In genomic region chrX:135982860-135983259, GRCh38 we compare ENCODE assay signal across 14 cellular contexts. TPM values are rescaled to one million over a fixed set of nuclear protein-coding genes. Genes with fewer than 3 reads are reported as not detected.
DNase-seq lines count a peak whose midpoint lies in the region; ATAC-seq and TF ChIP-seq lines count a peak whose summit lies in the region.
"Had no signal": no experiment of that assay in that cellular context is flagged by ENCODE, and none has a peak within 500 bp of the region (broad histone marks: within the 10 kb centered on the region; RNA-seq: fewer than 3 reads in every experiment).

No MANE protein-coding gene starts in this region.

- H3K27me3 Mint-ChIP-seq in activated T-cell treated with anti-CD3 and anti-CD28 coated beads, Interleukin-2, amount 50 U/mL, for 72 hours (ENCODE audit: low read depth) = peaks cover 35% of the 10 kb centered on the region
- no peaks in the 10 kb centered on the region for H3K27me3 Mint-ChIP-seq in stimulated activated naive B cell treated with anti-CD40 and anti-IgM and Interleukin-4, amounts not matched to agents 10 μg/mL and 1 μg/mL and 100 μg/mL, for 72 hours

- H3K27ac Mint-ChIP-seq in activated T-cell treated with anti-CD3 and anti-CD28 coated beads, Interleukin-2, amount 50 U/mL, for 72 hours = peak overlapping the region; percentile 97
- no peak overlapping the region for H3K27ac Mint-ChIP-seq in stimulated activated naive B cell treated with anti-CD40 and anti-IgM and Interleukin-4, amounts not matched to agents 10 μg/mL and 1 μg/mL and 100 μg/mL, for 72 hours

- no peak for TF ChIP-seq CTCF in epithelial cell of esophagus (IDR thresholded peaks at IDR 0.05; ENCODE audit: insufficient read depth, low read depth, low read length, missing control alignments)

- no peak overlapping the region for H3K4me3 ChIP-seq in epithelial cell of esophagus (ENCODE audit: low read length)
- H3K4me3 ChIP-seq: dorsolateral prefrontal cortex had no signal

- peaks cover 0 to 2% of the 10 kb centered on the region in 2 donors for H3K36me3 Mint-ChIP-seq in activated T-cell treated with anti-CD3 and anti-CD28 coated beads, Interleukin-2, amount 50 U/mL, for 72 hours (ENCODE audit: insufficient read depth in 2 of 2)
- no peaks in the 10 kb centered on the region for H3K36me3 Mint-ChIP-seq in stimulated activated naive B cell treated with anti-CD40 and anti-IgM and Interleukin-4, amounts not matched to agents 10 μg/mL and 1 μg/mL and 100 μg/mL, for 72 hours

- DNase-seq in activated T-cell treated with anti-CD3 and anti-CD28 coated beads, Interleukin-2, amount 50 U/mL, for 72 hours = no peak
- DNase-seq in activated T-cell treated with anti-CD3 and anti-CD28 coated beads for 4 hours (no peak), UCSD-AML1 (lab: John Stamatoyannopoulos, UW; ENCODE audit: unreplicated experiment) (peak; percentile 10), epithelial cell of esophagus (ENCODE audit: low read depth) (peak; percentile 46), NCI-H2029 (lab: John Stamatoyannopoulos, UW) (no peak)
- no peak for DNase-seq in stimulated activated naive B cell treated with anti-CD40 and anti-IgM and Interleukin-4, amounts not matched to agents 10 μg/mL and 1 μg/mL and 100 μg/mL, for 72 hours
- no peak for DNase-seq in activated effector memory CD4-positive, alpha-beta T cell treated with Interleukin-2 at 50 U/mL for 16 hours
- DNase-seq: activated CD4-positive, alpha-beta T cell treated with anti-CD3 and anti-CD28 coated beads for 4 hours; amniotic stem cell; DMS79; dorsolateral prefrontal cortex; foreskin melanocyte; stimulated activated CD8-positive, alpha-beta memory T cell treated with anti-CD3 and anti-CD28 coated beads, Interleukin-4, amount 100 ng/mL, for 48 hours had no signal

- no peaks in the 10 kb centered on the region for H3K9me3 Mint-ChIP-seq in activated T-cell treated with anti-CD3 and anti-CD28 coated beads, Interleukin-2, amount 50 U/mL, for 72 hours
- no peaks in the 10 kb centered on the region for H3K9me3 Mint-ChIP-seq in stimulated activated naive B cell treated with anti-CD40 and anti-IgM and Interleukin-4, amounts not matched to agents 10 μg/mL and 1 μg/mL and 100 μg/mL, for 72 hours

- H3K4me1 Mint-ChIP-seq in activated T-cell treated with anti-CD3 and anti-CD28 coated beads, Interleukin-2, amount 50 U/mL, for 72 hours (ENCODE audit: low read depth) = peaks cover 42% of the 10 kb centered on the region
- H3K4me1 Mint-ChIP-seq in stimulated activated naive B cell treated with anti-CD40 and anti-IgM and Interleukin-4, amounts not matched to agents 10 μg/mL and 1 μg/mL and 100 μg/mL, for 72 hours = peaks cover 18 to 29% of the 10 kb centered on the region in 2 donors

- no peak for ATAC-seq in activated T-cell treated with anti-CD3 and anti-CD28 coated beads, Interleukin-2, amount 50 U/mL, for 72 hours (replicated peaks in 1 of 2)
- no peak for ATAC-seq in stimulated activated naive B cell treated with anti-CD40 and anti-IgM and Interleukin-4, amounts not matched to agents 10 μg/mL and 1 μg/mL and 100 μg/mL, for 72 hours (replicated peaks)
- ATAC-seq in GM19397 (IDR thresholded peaks at IDR 0.05; ENCODE audit: unreplicated experiment) = no peak

- peak overlapping the region; percentile 83 to 94 for H3K4me3 Mint-ChIP-seq in activated T-cell treated with anti-CD3 and anti-CD28 coated beads, Interleukin-2, amount 50 U/mL, for 72 hours
- H3K4me3 Mint-ChIP-seq in stimulated activated naive B cell treated with anti-CD40 and anti-IgM and Interleukin-4, amounts not matched to agents 10 μg/mL and 1 μg/mL and 100 μg/mL, for 72 hours = peak overlapping the region; percentile 65 to 96

RNA-seq across cellular contexts. Expression of gene SLC9A6, which starts 2.4 kb away (rescaled TPM):
- 10 to 100 TPM; 11.4 to 12.2 TPM for total RNA-seq in activated T-cell treated with anti-CD3 and anti-CD28 coated beads, Interleukin-2, amount 50 U/mL, for 72 hours

RNA-seq across cellular contexts. Expression of gene MMGT1, which starts 9.1 kb away (rescaled TPM):
- total RNA-seq in activated T-cell treated with anti-CD3 and anti-CD28 coated beads, Interleukin-2, amount 50 U/mL, for 72 hours = 10 to 100 TPM; 20.1 to 21.7 TPM

Comparison
In these comparisons a context has a peak if more than half of its experiments do, and no peak if none do; other contexts are left out.
1. DNase-seq: peak in UCSD-AML1 (single experiment) and epithelial cell of esophagus (single experiment); none in activated T-cell treated with anti-CD3 and anti-CD28 coated beads, Interleukin-2, amount 50 U/mL, for 72 hours (0 of 2), activated T-cell treated with anti-CD3 and anti-CD28 coated beads for 4 hours (single experiment), stimulated activated naive B cell treated with anti-CD40 and anti-IgM and Interleukin-4, amounts not matched to agents 10 μg/mL and 1 μg/mL and 100 μg/mL, for 72 hours (single experiment), activated effector memory CD4-positive, alpha-beta T cell treated with Interleukin-2 at 50 U/mL for 16 hours (single experiment) and NCI-H2029 (single experiment).